In the genomic region with DNA sequence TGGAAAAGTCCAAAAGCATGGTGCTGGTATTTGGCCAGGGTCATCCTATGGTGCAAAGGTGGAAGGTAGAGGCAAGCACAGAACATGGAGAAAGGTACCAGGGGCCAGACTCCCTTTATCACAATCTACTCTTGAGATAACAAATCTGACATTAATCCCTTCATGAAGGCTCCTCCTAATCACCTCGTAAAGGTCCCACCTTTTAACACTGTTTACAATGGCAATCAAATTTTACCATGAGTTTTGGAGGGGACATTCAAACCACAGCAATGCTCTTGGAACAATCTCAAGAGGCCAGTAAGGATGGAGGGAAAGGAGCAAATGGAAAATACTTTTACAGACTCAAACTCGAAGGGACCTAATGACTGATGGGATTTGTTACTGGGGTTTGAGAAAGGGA, we compare ENCODE assay signal across 20 cellular contexts.
"Had no signal": no experiment of that assay in that cellular context is flagged by ENCODE, and none has a peak within 500 bp of the region (broad histone marks: within the 10 kb centered on the region; RNA-seq: fewer than 3 reads in every experiment).

No MANE protein-coding gene starts in this region.

- ATAC-seq: activated CD4-positive, CD25-positive, alpha-beta regulatory T cell treated with anti-CD3 and anti-CD28 coated beads, Interleukin-2, amount 50 U/mL, for 24 hours; activated naive CD8-positive, alpha-beta T cell treated with anti-CD3 and anti-CD28 coated beads, Interleukin-2, amount 50 U/mL, for 24 hours had no signal

- H3K27ac ChIP-seq: brain microvascular endothelial cell, cardiac muscle cell had no signal

- H3K4me3 ChIP-seq: cardiac muscle cell had no signal

- H3K36me3 ChIP-seq: cardiac muscle cell had no signal

- DNase-seq: activated CD4-positive, alpha-beta T cell treated with anti-CD3 and anti-CD28 coated beads for 48 hours; activated CD4-positive, alpha-beta T cell treated with anti-CD3 and anti-CD28 coated beads, Interleukin-2, amount 50 U/mL, for 4 hours; activated CD8-positive, alpha-beta memory T cell treated with anti-CD3 and anti-CD28 coated beads, Interleukin-2, amount 50 U/mL, for 48 hours; activated CD8-positive, alpha-beta T cell treated with anti-CD3 and anti-CD28 coated beads, Interleukin-2, amount 10 ng/mL, durations not matched to agents 7 days and 5 days; activated effector memory CD4-positive, alpha-beta T cell treated with Interleukin-2 at 50 U/mL for 16 hours; activated naive CD4-positive, alpha-beta T cell; activated naive CD8-positive, alpha-beta T cell treated with anti-CD3 and anti-CD28 coated beads, Interleukin-2, amount 50 U/mL, for 24 hours; activated T-cell treated with anti-CD3 and anti-CD28 coated beads, Interleukin-2, amount 50 U/mL, for 1 hour; amniotic stem cell; brain microvascular endothelial cell; Kasumi-1; NCI-H1092; NCI-H1417; NCI-H1930; NCI-H2171; NCI-H2227 treated with DMSO at 0.1 percent for 48 hours; NCI-H526; SHP77 had no signal

- H3K27me3 ChIP-seq: brain microvascular endothelial cell had no signal
